1 cellular context compared by ENCODE assay signal in the genomic region with DNA sequence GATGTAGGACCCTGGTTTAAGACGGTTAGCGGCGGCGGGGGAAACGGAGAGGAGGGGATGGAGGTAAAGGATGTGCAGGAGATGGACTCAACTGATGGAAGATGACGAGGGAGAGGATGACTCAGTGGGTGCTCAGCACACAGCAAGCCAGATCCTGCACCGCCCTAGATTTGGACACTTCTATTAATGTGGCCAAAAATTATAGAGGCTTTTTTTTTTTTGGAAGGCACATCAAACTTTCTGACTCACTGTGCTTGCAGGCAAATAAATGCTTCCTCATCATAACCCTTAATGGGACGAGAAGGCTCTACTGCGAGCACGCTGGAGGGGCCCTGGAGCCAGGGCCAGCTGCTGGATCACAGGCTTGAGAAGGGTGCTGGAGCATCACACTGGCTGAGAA.
TF ChIP-seq lines count a peak whose summit lies in the region.

No MANE protein-coding gene starts in this region.

TF ChIP-seq in K562, 482 proteins besides CTCF, POLR2A, EP300 and RAD21:
- TF ChIP-seq BHLHE40 (IDR thresholded peaks at IDR 0.05; ENCODE audit: low read length) (no peak), ZNF316 (IDR thresholded peaks at IDR 0.05) (peak; percentile 35; the same call in 1 of the 2 replicates), YBX1 (IDR thresholded peaks at IDR 0.05) (no peak), FOSL1 (tag; conservative IDR thresholded peaks at IDR 0.05) (peak; percentile 48), JUND (IDR thresholded peaks at IDR 0.05; ENCODE audit: borderline replicate concordance, low read depth, low read length) (0 out of 2 replicates have a peak, but pooled peaks have one; percentile 27), JUND (tag; IDR thresholded peaks at IDR 0.05; ENCODE audit: borderline replicate concordance, low read depth, low read length) (no peak)
- TF ChIP-seq, protein P1, sequence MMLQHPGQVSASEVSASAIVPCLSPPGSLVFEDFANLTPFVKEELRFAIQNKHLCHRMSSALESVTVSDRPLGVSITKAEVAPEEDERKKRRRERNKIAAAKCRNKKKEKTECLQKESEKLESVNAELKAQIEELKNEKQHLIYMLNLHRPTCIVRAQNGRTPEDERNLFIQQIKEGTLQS (IDR thresholded peaks at IDR 0.05): peak; percentile 30; the same call in 1 of the 2 replicates
- TF ChIP-seq, protein P1 (CRISPR knock-in tag; conservative IDR thresholded peaks at IDR 0.05): no peak
